Comparison of ENCODE assay signal across 9 cellular contexts in genomic region chr7:6526997-6527378, GRCh38. TPM values are rescaled to one million over a fixed set of nuclear protein-coding genes. Genes with fewer than 3 reads are reported as not detected.
DNase-seq lines count a peak whose midpoint lies in the region; ATAC-seq and TF ChIP-seq lines count a peak whose summit lies in the region.
"Had no signal": no experiment of that assay in that cellular context is flagged by ENCODE, and none has a peak within 500 bp of the region (broad histone marks: within the 10 kb centered on the region; RNA-seq: fewer than 3 reads in every experiment).

No MANE protein-coding gene starts in this region.

- H2AFZ ChIP-seq in fibroblast of lung (ENCODE audit: low read length) (peak overlapping the region; percentile 35), parathyroid adenoma (peak overlapping the region; percentile 85)

- no peaks in the 10 kb centered on the region for H3K36me3 Mint-ChIP-seq in CD4-positive, alpha-beta memory T cell

- peak overlapping the region in 2 of 7 donors; percentile 18 to 81 for H3K27ac Mint-ChIP-seq in CD4-positive, alpha-beta memory T cell

- H3K4me2 ChIP-seq in fibroblast of lung (ENCODE audit: extremely low read depth, insufficient read depth, low read length) (peak overlapping the region; percentile 51), parathyroid adenoma (ENCODE audit: low read length) (peak overlapping the region; percentile 66)

- H3K27me3 ChIP-seq in CD4-positive, alpha-beta memory T cell (ENCODE audit: insufficient read depth, low read length): no peaks in the 10 kb centered on the region
- H3K27me3 ChIP-seq in fibroblast of lung (ENCODE audit: control insufficient read depth, insufficient read depth, low read length): peaks cover 23% of the 10 kb centered on the region
- no peaks in the 10 kb centered on the region for H3K27me3 ChIP-seq in parathyroid adenoma (ENCODE audit: control insufficient read depth, insufficient read depth, low read length)

- H3K4me3 ChIP-seq in CD4-positive, alpha-beta memory T cell (ENCODE audit: low read length in 2 of 2): no peak overlapping the region
- H3K4me3 ChIP-seq in fibroblast of lung (replicated peaks in 1 of 4; ENCODE audit: control extremely low read depth in 1 of 4, insufficient read depth in 1 of 4, low read depth in 3 of 4, low read length in 4 of 4) (peak overlapping the region in 1 of 4 experiments; percentile 32), parathyroid adenoma (ENCODE audit: low read depth, low read length) (no peak overlapping the region)
- H3K4me3 ChIP-seq: SK-N-MC had no signal

- POLR2A ChIA-PET in CD4-positive, alpha-beta memory T cell (lab: Charles Lee; ENCODE audit: partially characterized antibody): no interaction called here

- no peaks in the 10 kb centered on the region for H3K9me3 Mint-ChIP-seq in CD4-positive, alpha-beta memory T cell

- peak overlapping the region; percentile 40 to 81 (median 68) for H3K4me3 Mint-ChIP-seq in CD4-positive, alpha-beta memory T cell

- peaks cover 6 to 9% (median 9%) of the 10 kb centered on the region in 4 donors for H3K4me1 Mint-ChIP-seq in CD4-positive, alpha-beta memory T cell

- peaks cover 7 to 25% of the 10 kb centered on the region in 2 donors for H3K27me3 Mint-ChIP-seq in CD4-positive, alpha-beta memory T cell

- CTCF ChIA-PET in CD4-positive, alpha-beta memory T cell (lab: Charles Lee; ENCODE audit: partially characterized antibody): interaction anchor here (0.6 to 2.2 kb wide), 3 partner anchors 8 to 331 kb away, joined by 3 to 8 read pairs (median 3); no protein-coding TSS in a partner anchor

- ATAC-seq in SK-N-SH treated with all-trans-retinoic acid at 6 μM for 48 hours: peak; percentile 8; the same call in 2 of the 3 replicates
- ATAC-seq in HG03108 (IDR thresholded peaks at IDR 0.05; ENCODE audit: unreplicated experiment): no peak

- H3K36me3 ChIP-seq in CD4-positive, alpha-beta memory T cell (ENCODE audit: insufficient read depth, low read length): no peaks in the 10 kb centered on the region
- H3K36me3 ChIP-seq in fibroblast of lung (ENCODE audit: control insufficient read depth, insufficient read depth, low read length) (no peaks in the 10 kb centered on the region), parathyroid adenoma (ENCODE audit: control insufficient read depth, insufficient read depth, low read length) (no peaks in the 10 kb centered on the region)

- H4K20me1 ChIP-seq in fibroblast of lung (ENCODE audit: control insufficient read depth, extremely low read depth, insufficient read depth, low read length): no peaks in the 10 kb centered on the region

- H3K9ac ChIP-seq in fibroblast of lung (ENCODE audit: insufficient read depth, low read length): no peak overlapping the region
- no peak overlapping the region for H3K9ac ChIP-seq in parathyroid adenoma

- no peaks in the 10 kb centered on the region for H3K9me3 ChIP-seq in CD4-positive, alpha-beta memory T cell (ENCODE audit: control insufficient read depth in 1 of 2, low read length in 2 of 2)
- H3K9me3 ChIP-seq in fibroblast of lung (ENCODE audit: control insufficient read depth, insufficient read depth, low read depth, low read length) (no peaks in the 10 kb centered on the region), parathyroid adenoma (ENCODE audit: control insufficient read depth, low read length) (no peaks in the 10 kb centered on the region)

- peaks cover 15% of the 10 kb centered on the region for H3K4me1 ChIP-seq in CD4-positive, alpha-beta memory T cell (ENCODE audit: insufficient read depth, low read length)
- no peaks in the 10 kb centered on the region for H3K4me1 ChIP-seq in fibroblast of lung (ENCODE audit: control insufficient read depth, extremely low read depth, insufficient read depth, low read length)
- no peaks in the 10 kb centered on the region for H3K4me1 ChIP-seq in parathyroid adenoma

- TF ChIP-seq CTCF in fibroblast of lung (conservative IDR thresholded peaks at IDR 0.05 in 1 of 2, IDR thresholded peaks at IDR 0.05 in 1 of 2; ENCODE audit: low read depth in 1 of 2, low read length in 2 of 2) (no peak), parathyroid adenoma (IDR thresholded peaks at IDR 0.05) (no peak)

- H3K79me2 ChIP-seq in fibroblast of lung (ENCODE audit: control insufficient read depth, insufficient read depth, low read length): no peaks in the 10 kb centered on the region
- no peaks in the 10 kb centered on the region for H3K79me2 ChIP-seq in parathyroid adenoma

- H3K27ac ChIP-seq in CD4-positive, alpha-beta memory T cell (ENCODE audit: low read depth, low read length): no peak overlapping the region
- H3K27ac ChIP-seq in fibroblast of lung (ENCODE audit: insufficient read depth, low read length) (no peak overlapping the region), parathyroid adenoma (no peak overlapping the region)
- H3K27ac ChIP-seq: SK-N-MC had no signal

- intact Hi-C loops in CD4-positive, alpha-beta memory T cell (cut with micrococcal nuclease): no loop called here

- DNase-seq in CD4-positive, alpha-beta memory T cell: no peak
- DNase-seq in fibroblast of lung (ENCODE audit: low read depth in 2 of 2) (no peak), NCI-H2171 (lab: John Stamatoyannopoulos, UW) (no peak)
- DNase-seq in stimulated activated naive CD4-positive, alpha-beta T cell (lab: John Stamatoyannopoulos, UW): no peak
- no peak for DNase-seq in stimulated activated CD4-positive, alpha-beta T cell treated with anti-CD3 and anti-CD28 coated beads, Interleukin-1b, Interleukin-23, amount 100 ng/mL, for 48 hours

TF ChIP-seq in SK-N-SH treated with all-trans-retinoic acid at 6 μM for 48 hours, 23 proteins besides CTCF, POLR2A, EP300 and RAD21:
- no peak for TF ChIP-seq TOX (CRISPR knock-in tag; IDR thresholded peaks at IDR 0.05; ENCODE audit: borderline replicate concordance)

RNA-seq across cellular contexts. Expression of gene GRID2IP, which starts 24.3 kb away (rescaled TPM):
- under 1 TPM; 0.47 to 0.81 TPM for total RNA-seq in CD4-positive, alpha-beta memory T cell
- under 1 TPM; 0.04 to 0.10 TPM for polyA plus RNA-seq in CD4-positive, alpha-beta memory T cell
- total RNA-seq in fibroblast of lung: not detected in 2 replicates
- polyA plus RNA-seq in fibroblast of lung: not detected in 2 replicates
- polyA plus RNA-seq in fibroblast of lung (2012): not detected in 2 replicates
- not detected in 2 replicates for polyA minus RNA-seq in fibroblast of lung (ENCODE audit: low replicate concordance)

RNA-seq across cellular contexts. Expression of gene KDELR2, which starts 43.0 kb away (rescaled TPM):
- total RNA-seq in CD4-positive, alpha-beta memory T cell: 10 to 100 TPM; 41.1 to 46.4 TPM
- 10 to 100 TPM; 51.6 to 54.3 TPM for polyA plus RNA-seq in CD4-positive, alpha-beta memory T cell
- 130 and 177 TPM in 2 replicates for total RNA-seq in fibroblast of lung
- 281 and 365 TPM in 2 replicates for polyA plus RNA-seq in fibroblast of lung
- 219 and 288 TPM in 2 replicates for polyA plus RNA-seq in fibroblast of lung (2012)
- polyA minus RNA-seq in fibroblast of lung (ENCODE audit: low replicate concordance): 226 and 257 TPM in 2 replicates

RNA-seq across cellular contexts. Expression of gene ZDHHC4, which starts 50.3 kb away (rescaled TPM):
- total RNA-seq in CD4-positive, alpha-beta memory T cell: 10 to 100 TPM; 31.6 to 31.9 TPM
- 10 to 100 TPM; 52.2 to 80.8 TPM for polyA plus RNA-seq in CD4-positive, alpha-beta memory T cell
- 65.2 and 72.7 TPM in 2 replicates for total RNA-seq in fibroblast of lung
- polyA plus RNA-seq in fibroblast of lung: 67.7 and 89.5 TPM in 2 replicates
- 45.9 and 49.4 TPM in 2 replicates for polyA plus RNA-seq in fibroblast of lung (2012)
- polyA minus RNA-seq in fibroblast of lung (ENCODE audit: low replicate concordance): 109 and 136 TPM in 2 replicates
